Comparison of ENCODE assay signal across 8 cellular contexts in the genomic region with DNA sequence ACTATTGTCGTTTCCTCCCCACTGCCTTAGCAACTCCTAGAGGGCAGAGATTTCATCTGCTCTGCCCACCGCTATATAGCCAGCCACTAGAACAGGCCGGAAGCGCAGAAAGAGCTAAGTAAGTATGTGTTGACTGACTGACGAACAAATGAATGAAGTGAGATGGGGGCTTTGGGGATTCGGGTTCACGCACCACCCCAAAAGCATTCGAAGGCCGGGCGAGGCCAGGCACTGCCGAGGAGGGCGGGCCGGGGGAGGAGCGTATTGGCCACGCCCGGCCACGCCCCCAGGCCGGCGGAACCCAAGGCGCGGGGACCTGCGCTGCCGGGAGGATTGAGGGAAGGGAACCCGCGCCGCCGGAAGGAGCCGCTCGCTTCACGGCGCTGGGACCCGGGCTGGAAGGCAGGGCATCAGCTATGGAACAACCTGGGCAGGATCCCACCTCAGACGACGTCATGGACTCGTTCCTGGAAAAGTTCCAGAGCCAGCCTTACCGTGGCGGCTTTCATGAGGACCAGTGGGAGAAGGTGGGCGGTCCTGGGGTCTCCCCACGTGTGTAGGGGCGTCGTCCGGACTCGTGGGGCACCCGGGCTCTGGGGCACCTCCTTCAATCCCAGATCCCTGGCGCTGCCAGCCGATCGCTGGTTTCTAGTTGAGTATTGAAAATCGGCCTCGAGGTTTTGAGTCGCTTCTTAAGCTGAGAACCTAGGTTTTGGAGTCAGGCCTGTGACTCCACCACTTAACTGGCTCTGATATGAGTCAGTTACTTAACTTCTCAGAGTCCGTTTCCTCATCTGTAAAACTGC. TPM values are rescaled to one million over a fixed set of nuclear protein-coding genes. Genes with fewer than 3 reads are reported as not detected.
A peak's percentile ranks its signal among the peaks of the same experiment; 100 is the strongest.
DNase-seq lines count a peak whose midpoint lies in the region; ATAC-seq and TF ChIP-seq lines count a peak whose summit lies in the region.

A gene with protein sequence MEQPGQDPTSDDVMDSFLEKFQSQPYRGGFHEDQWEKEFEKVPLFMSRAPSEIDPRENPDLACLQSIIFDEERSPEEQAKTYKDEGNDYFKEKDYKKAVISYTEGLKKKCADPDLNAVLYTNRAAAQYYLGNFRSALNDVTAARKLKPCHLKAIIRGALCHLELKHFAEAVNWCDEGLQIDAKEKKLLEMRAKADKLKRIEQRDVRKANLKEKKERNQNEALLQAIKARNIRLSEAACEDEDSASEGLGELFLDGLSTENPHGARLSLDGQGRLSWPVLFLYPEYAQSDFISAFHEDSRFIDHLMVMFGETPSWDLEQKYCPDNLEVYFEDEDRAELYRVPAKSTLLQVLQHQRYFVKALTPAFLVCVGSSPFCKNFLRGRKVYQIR (plus strand): TSS at position 369 of the 806 bp plus-strand sequence. CDS start 48 bp downstream, at position 417.

- intact Hi-C loops in activated CD4-positive, alpha-beta T cell treated with anti-CD3 and anti-CD28 coated beads for 36 hours (cut with DNase I, micrococcal nuclease) = loop anchor here (1.0 to 10.0 kb wide), 15 partner anchors 43 to 1387 kb away; a partner anchor contains a TSS

- ATAC-seq in GM19025 (IDR thresholded peaks at IDR 0.05; ENCODE audit: low read depth, unreplicated experiment) (peak; percentile 97), HG03280 (IDR thresholded peaks at IDR 0.05; ENCODE audit: unreplicated experiment) (peak; percentile 96)
- ATAC-seq in activated CD4-positive, alpha-beta T cell treated with anti-CD3 and anti-CD28 coated beads for 36 hours = peak; percentile 92

- DNase-seq in AG10803 (ENCODE audit: low read depth) (peak; percentile 75), NCI-H446 treated with DMSO at 0.1 percent for 48 hours (lab: John Stamatoyannopoulos, UW) (peak; percentile 75), choroid plexus epithelial cell (ENCODE audit: low read depth) (peak; percentile 79), kidney tubule cell (ENCODE audit: low spot score) (peak; percentile 86)
- DNase-seq in activated CD4-positive, alpha-beta T cell treated with anti-CD3 and anti-CD28 coated beads for 36 hours = peak; percentile 91
- peak; percentile 58 to 80 for DNase-seq in stimulated activated CD4-positive, alpha-beta T cell treated with anti-CD3 and anti-CD28 coated beads, Interleukin-1b, Interleukin-23, amount 100 ng/mL, for 1 hour (ENCODE audit: low read depth in 2 of 2)

- no peaks in the 10 kb centered on the region for H3K27me3 Mint-ChIP-seq in activated CD4-positive, alpha-beta T cell treated with anti-CD3 and anti-CD28 coated beads for 36 hours

- no peaks in the 10 kb centered on the region for H3K9me3 Mint-ChIP-seq in activated CD4-positive, alpha-beta T cell treated with anti-CD3 and anti-CD28 coated beads for 36 hours (ENCODE audit: low read depth)

- H3K27ac Mint-ChIP-seq in activated CD4-positive, alpha-beta T cell treated with anti-CD3 and anti-CD28 coated beads for 36 hours = peak within 1 kb of the TSS; percentile 92

- peaks cover 29% of the 10 kb centered on the region for H3K4me1 Mint-ChIP-seq in activated CD4-positive, alpha-beta T cell treated with anti-CD3 and anti-CD28 coated beads for 36 hours

- H3K36me3 Mint-ChIP-seq in activated CD4-positive, alpha-beta T cell treated with anti-CD3 and anti-CD28 coated beads for 36 hours (ENCODE audit: low read depth) = peaks cover 29% of the 10 kb centered on the region

- H3K4me3 ChIP-seq in AG10803 (ENCODE audit: low read length) = peak within 1 kb of the TSS; percentile 95
- peak within 1 kb of the TSS; percentile 96 for H3K4me3 ChIP-seq in choroid plexus epithelial cell (ENCODE audit: low read depth, low read length)

- CTCF ChIA-PET in activated CD4-positive, alpha-beta T cell treated with anti-CD3 and anti-CD28 coated beads for 36 hours (lab: Charles Lee) = interaction anchor here (0.8 to 2.7 kb wide), 10 partner anchors 10 to 306 kb away, joined by 3 to 8 read pairs (median 4); a partner anchor contains a TSS

- POLR2A ChIA-PET in activated CD4-positive, alpha-beta T cell treated with anti-CD3 and anti-CD28 coated beads for 36 hours (lab: Charles Lee) = interaction anchor here (0.6 to 1.3 kb wide), 7 partner anchors 17 to 1484 kb away, joined by 3 to 4 read pairs (median 3); a partner anchor contains a TSS

- peak within 1 kb of the TSS; percentile 85 for H3K4me3 Mint-ChIP-seq in activated CD4-positive, alpha-beta T cell treated with anti-CD3 and anti-CD28 coated beads for 36 hours

- no peak for TF ChIP-seq CTCF in AG10803 (conservative IDR thresholded peaks at IDR 0.05; ENCODE audit: low read length)
- no peak for TF ChIP-seq CTCF in choroid plexus epithelial cell (conservative IDR thresholded peaks at IDR 0.05; ENCODE audit: low read depth, low read length)

RNA-seq across cellular contexts. Expression of the gene that starts here (rescaled TPM):
- 10 to 100 TPM; 34.4 to 36.1 TPM for total RNA-seq in activated CD4-positive, alpha-beta T cell treated with anti-CD3 and anti-CD28 coated beads for 36 hours

Comparison
In these comparisons a context has a peak if more than half of its experiments do, and no peak if none do; other contexts are left out.
1. Peak in every context shown above with its lines: DNase-seq, ATAC-seq and H3K4me3 ChIP-seq.